In genomic region chr9:105191508-105192118, GRCh38 we compare ENCODE assay signal across 10 cellular contexts. TPM values are rescaled to one million over a fixed set of nuclear protein-coding genes. Genes with fewer than 3 reads are reported as not detected.
DNase-seq lines count a peak whose midpoint lies in the region; ATAC-seq, FAIRE-seq and TF ChIP-seq lines count a peak whose summit lies in the region.
"Had no signal": no experiment of that assay in that cellular context is flagged by ENCODE, and none has a peak within 500 bp of the region (broad histone marks: within the 10 kb centered on the region; RNA-seq: fewer than 3 reads in every experiment).

No MANE protein-coding gene starts in this region.

- H3K27me3 ChIP-seq in bronchial epithelial cell (ENCODE audit: control insufficient read depth, insufficient read depth, low read length) = no peaks in the 10 kb centered on the region

- H3K4me1 Mint-ChIP-seq in activated T-cell treated with anti-CD3 and anti-CD28 coated beads, Interleukin-2, amount 50 U/mL, for 4 hours (ENCODE audit: low read depth) = no peaks in the 10 kb centered on the region
- H3K4me1 Mint-ChIP-seq: activated naive CD8-positive, alpha-beta T cell treated with anti-CD3 and anti-CD28 coated beads for 36 hours; stimulated activated memory B cell treated with anti-CD40 and anti-IgM and Interleukin-4, amounts not matched to agents 10 μg/mL and 1 μg/mL and 100 μg/mL, for 72 hours had no signal

- peak overlapping the region; percentile 68 for H3K4me2 ChIP-seq in A549

- no peak for TF ChIP-seq POLR2A in A549 (IDR thresholded peaks at IDR 0.05; ENCODE audit: low read length)

- H3K27ac ChIP-seq in A549 = peak overlapping the region; percentile 82 to 90

- CTCF ChIA-PET in A549 (lab: Yijun Ruan, JAX) = interaction anchor here (0.6 to 1.0 kb wide), 2 partner anchors 31 to 36 kb away, joined by 3 read pairs; no protein-coding TSS in a partner anchor

- 39% methylated on average over 10 of the region's 10 CpGs for WGBS in A549 (ENCODE audit: missing lambda C conversion rate)

- ATAC-seq in A549 (peak; percentile 74 to 85), GM19455 (IDR thresholded peaks at IDR 0.05; ENCODE audit: unreplicated experiment) (peak; percentile 79), HG03571 (IDR thresholded peaks at IDR 0.05; ENCODE audit: unreplicated experiment) (peak; percentile 78), GM21737 (IDR thresholded peaks at IDR 0.05; ENCODE audit: unreplicated experiment) (no peak), GM18873 (IDR thresholded peaks at IDR 0.05; ENCODE audit: low FRiP score, unreplicated experiment) (no peak)
- ATAC-seq in activated T-cell treated with anti-CD3 and anti-CD28 coated beads, Interleukin-2, amount 50 U/mL, for 4 hours = no peak
- ATAC-seq: stimulated activated memory B cell treated with anti-CD40 and anti-IgM and Interleukin-4, amounts not matched to agents 10 μg/mL and 1 μg/mL and 100 μg/mL, for 72 hours had no signal

- no peak overlapping the region for H3K4me3 Mint-ChIP-seq in activated T-cell treated with anti-CD3 and anti-CD28 coated beads, Interleukin-2, amount 50 U/mL, for 4 hours
- H3K4me3 Mint-ChIP-seq: activated naive CD8-positive, alpha-beta T cell treated with anti-CD3 and anti-CD28 coated beads for 36 hours; stimulated activated memory B cell treated with anti-CD40 and anti-IgM and Interleukin-4, amounts not matched to agents 10 μg/mL and 1 μg/mL and 100 μg/mL, for 72 hours had no signal

- no peak for TF ChIP-seq CTCF in A549 (IDR thresholded peaks at IDR 0.05)
- no peak for TF ChIP-seq CTCF in bronchial epithelial cell (IDR thresholded peaks at IDR 0.05; ENCODE audit: insufficient read depth, low read length, severe bottlenecking)

- no peaks in the 10 kb centered on the region for H3K9me3 Mint-ChIP-seq in activated T-cell treated with anti-CD3 and anti-CD28 coated beads, Interleukin-2, amount 50 U/mL, for 4 hours
- H3K9me3 Mint-ChIP-seq: activated naive CD8-positive, alpha-beta T cell treated with anti-CD3 and anti-CD28 coated beads for 36 hours; stimulated activated memory B cell treated with anti-CD40 and anti-IgM and Interleukin-4, amounts not matched to agents 10 μg/mL and 1 μg/mL and 100 μg/mL, for 72 hours had no signal

- no peaks in the 10 kb centered on the region for H3K36me3 Mint-ChIP-seq in activated T-cell treated with anti-CD3 and anti-CD28 coated beads, Interleukin-2, amount 50 U/mL, for 4 hours (ENCODE audit: insufficient read depth)
- H3K36me3 Mint-ChIP-seq: activated naive CD8-positive, alpha-beta T cell treated with anti-CD3 and anti-CD28 coated beads for 36 hours; stimulated activated memory B cell treated with anti-CD40 and anti-IgM and Interleukin-4, amounts not matched to agents 10 μg/mL and 1 μg/mL and 100 μg/mL, for 72 hours had no signal

- H3K4me3 ChIP-seq in A549 = no peak overlapping the region
- H3K4me3 ChIP-seq in bronchial epithelial cell (ENCODE audit: low read depth, low read length) = no peak overlapping the region

- DNase-seq in A549 (ENCODE audit: low read depth in 1 of 2, low spot score in 1 of 2) (peak; percentile 64 to 89), bronchial epithelial cell (ENCODE audit: low read depth) (peak; percentile 46), NCI-H2196 treated with DMSO at 0.1 percent for 48 hours (lab: John Stamatoyannopoulos, UW; ENCODE audit: unreplicated experiment) (no peak)
- DNase-seq in activated T-cell treated with anti-CD3 and anti-CD28 coated beads, Interleukin-2, amount 50 U/mL, for 4 hours = no peak
- DNase-seq: activated naive CD8-positive, alpha-beta T cell treated with anti-CD3 and anti-CD28 coated beads for 36 hours had no signal

- peaks cover 15% of the 10 kb centered on the region for H3K27me3 Mint-ChIP-seq in activated T-cell treated with anti-CD3 and anti-CD28 coated beads, Interleukin-2, amount 50 U/mL, for 4 hours (ENCODE audit: low read depth)

- H3K36me3 ChIP-seq in bronchial epithelial cell (ENCODE audit: control insufficient read depth, insufficient read depth, low read length) = no peaks in the 10 kb centered on the region

- H3K9me3 ChIP-seq in A549 = peaks cover 7% of the 10 kb centered on the region; the same call in 1 of the 3 replicates

- H3K4me1 ChIP-seq in A549 = peaks cover 44% of the 10 kb centered on the region

- FAIRE-seq in A549 (lab: Jason Lieb, UNC) = no peak
- no peak for FAIRE-seq in bronchial epithelial cell (lab: Jason Lieb, UNC)

- TF ChIP-seq EP300 in A549 (IDR thresholded peaks at IDR 0.05) = peak; percentile 89 to 90; a peak in 4 of 5 replicates

- POLR2A ChIA-PET in A549 (lab: Yijun Ruan, JAX) = interaction anchor here (0.8 to 2.3 kb wide), 3 partner anchors 21 to 53 kb away, joined by 4 to 17 read pairs (median 5); partner anchors contain the start of gene SLC44A1

- TF ChIP-seq RAD21 in A549 (conservative IDR thresholded peaks at IDR 0.05 in 1 of 2, IDR thresholded peaks at IDR 0.05 in 1 of 2) = peak; percentile 24 to 58; a peak in 3 of 5 replicates

TF ChIP-seq in A549, 52 proteins besides CTCF, POLR2A, EP300 and RAD21 (continues in another document):
- TF ChIP-seq MAFK (IDR thresholded peaks at IDR 0.05; ENCODE audit: partially characterized antibody) (peak; percentile 20), HMGXB4 (CRISPR knock-in tag; IDR thresholded peaks at IDR 0.05; ENCODE audit: borderline replicate concordance) (no peak), FOSL2 (IDR thresholded peaks at IDR 0.05) (peak; percentile 68), FOSL2 (CRISPR knock-in tag; IDR thresholded peaks at IDR 0.05) (peak; percentile 79), NFE2L2 (conservative IDR thresholded peaks at IDR 0.05; ENCODE audit: low read length) (no peak), SMC3 (IDR thresholded peaks at IDR 0.05) (peak; percentile 44; the same call in 2 of the 3 replicates), TFCP2L1 (CRISPR knock-in tag; IDR thresholded peaks at IDR 0.05) (0 out of 2 replicates have a peak, but pooled peaks have one; percentile 21), USF2 (IDR thresholded peaks at IDR 0.05) (no peak), JUN (IDR thresholded peaks at IDR 0.05) (peak; percentile 73 to 88; a peak in 3 of 5 replicates), BHLHE40 (IDR thresholded peaks at IDR 0.05; ENCODE audit: low read depth, low read length) (no peak), GATA3 (IDR thresholded peaks at IDR 0.05; ENCODE audit: borderline replicate concordance) (peak; percentile 81), RARB (CRISPR knock-in tag; IDR thresholded peaks at IDR 0.05) (peak; percentile 87; the same call in 1 of the 2 replicates), POLR2AphosphoS2 (conservative IDR thresholded peaks at IDR 0.05; ENCODE audit: low read length) (no peak), CHD4 (IDR thresholded peaks at IDR 0.05; ENCODE audit: borderline replicate concordance) (no peak), ESRRA (IDR thresholded peaks at IDR 0.05; ENCODE audit: borderline replicate concordance, low read length) (peak; percentile 92), CEBPB (IDR thresholded peaks at IDR 0.05) (peak; percentile 96 to 98), HEYL (CRISPR knock-in tag; IDR thresholded peaks at IDR 0.05) (no peak), MAX (IDR thresholded peaks at IDR 0.05) (no peak), JUNB (IDR thresholded peaks at IDR 0.05) (peak; percentile 90), FOSB (CRISPR knock-in tag; IDR thresholded peaks at IDR 0.05) (no peak), HDAC2 (IDR thresholded peaks at IDR 0.05) (no peak)
- TF ChIP-seq, protein P1, sequence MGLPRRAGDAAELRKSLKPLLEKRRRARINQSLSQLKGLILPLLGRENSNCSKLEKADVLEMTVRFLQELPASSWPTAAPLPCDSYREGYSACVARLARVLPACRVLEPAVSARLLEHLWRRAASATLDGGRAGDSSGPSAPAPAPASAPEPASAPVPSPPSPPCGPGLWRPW (IDR thresholded peaks at IDR 0.05) = peak; percentile 92

RNA-seq across cellular contexts. Expression of gene SLC44A1, which starts 52.8 kb away (rescaled TPM):
- polyA plus RNA-seq in A549 (2011; rRNA removed) = 19.6 and 38.8 TPM in 2 replicates
- 4.9 and 8.1 TPM in 2 replicates for polyA plus RNA-seq in A549 (2012; cell fraction: cytosol; rRNA removed)
- 2.3 and 3.3 TPM in 2 replicates for polyA plus RNA-seq in A549 (2012; cell fraction: nucleus; rRNA removed)
- 22.8 to 33.0 TPM (median 27.2 TPM) in 3 replicates for polyA plus RNA-seq in A549 (2017; fragmentation: RNase III; extraction: RNeasy Plus Mini Kit Qiagen cat#74134 plus additional on column Dnase treatment)
- polyA minus RNA-seq in A549 (2011; rRNA and poly(A)+ RNA removed) = 44.0 and 49.7 TPM in 2 replicates
- total RNA-seq in bronchial epithelial cell = 39.4 and 51.3 TPM in 2 replicates
- 1 to 10 TPM; 4.0 to 5.4 (median 4.1) TPM for total RNA-seq in activated T-cell treated with anti-CD3 and anti-CD28 coated beads, Interleukin-2, amount 50 U/mL, for 4 hours

Comparison
In these comparisons a context has a peak if more than half of its experiments do, and no peak if none do; other contexts are left out.
1. ATAC-seq: peak in A549 (2 of 2), GM19455 (single experiment) and HG03571 (single experiment); none in activated T-cell treated with anti-CD3 and anti-CD28 coated beads, Interleukin-2, amount 50 U/mL, for 4 hours (0 of 2), GM21737 (single experiment) and GM18873 (single experiment).
2. DNase-seq: peak in A549 (2 of 2) and bronchial epithelial cell (single experiment); none in activated T-cell treated with anti-CD3 and anti-CD28 coated beads, Interleukin-2, amount 50 U/mL, for 4 hours (single experiment) and NCI-H2196 treated with DMSO at 0.1 percent for 48 hours (single experiment).